ENCODE assay signal across 9 cellular contexts in the genomic region with DNA sequence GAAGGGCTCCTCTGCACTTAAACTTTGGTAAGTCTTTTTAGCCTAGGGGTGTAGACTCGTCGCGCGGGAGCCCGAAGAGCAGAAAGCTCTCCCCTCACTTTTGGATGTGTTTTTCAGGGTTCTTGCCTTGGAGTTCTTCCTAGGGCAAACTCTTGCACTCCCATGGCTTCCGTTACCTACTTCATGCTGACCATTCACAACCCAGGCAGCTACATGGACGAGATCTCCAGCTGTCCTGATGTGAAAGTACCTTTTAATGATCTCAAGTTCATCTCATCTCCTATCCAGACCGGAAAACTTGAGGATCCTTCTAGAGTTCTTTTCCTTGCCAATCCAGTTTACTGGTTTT. TPM values are rescaled to one million over a fixed set of nuclear protein-coding genes. Genes with fewer than 3 reads are reported as not detected.
DNase-seq lines count a peak whose midpoint lies in the region; TF ChIP-seq lines count a peak whose summit lies in the region.
"Had no signal": no experiment of that assay in that cellular context is flagged by ENCODE, and none has a peak within 500 bp of the region (broad histone marks: within the 10 kb centered on the region; RNA-seq: fewer than 3 reads in every experiment).

No MANE protein-coding gene starts in this region.

- peaks cover 10% of the 10 kb centered on the region for H3K4me1 Mint-ChIP-seq in activated naive CD4-positive, alpha-beta T cell treated with anti-CD3 and anti-CD28 coated beads for 36 hours (ENCODE audit: low read depth)
- H3K4me1 Mint-ChIP-seq in activated naive CD8-positive, alpha-beta T cell (ENCODE audit: low read depth) = peaks cover 20% of the 10 kb centered on the region

- peaks cover 5% of the 10 kb centered on the region for H3K36me3 Mint-ChIP-seq in activated naive CD4-positive, alpha-beta T cell treated with anti-CD3 and anti-CD28 coated beads for 36 hours (ENCODE audit: low read depth)
- peaks cover 2% of the 10 kb centered on the region for H3K36me3 Mint-ChIP-seq in activated naive CD8-positive, alpha-beta T cell

- H3K4me3 ChIP-seq in tibial artery = peak overlapping the region; percentile 82 to 92

- no peak overlapping the region for H3K4me3 Mint-ChIP-seq in activated naive CD4-positive, alpha-beta T cell treated with anti-CD3 and anti-CD28 coated beads for 36 hours
- H3K4me3 Mint-ChIP-seq in activated naive CD8-positive, alpha-beta T cell = no peak overlapping the region
- H3K4me3 Mint-ChIP-seq: dendritic cell treated with granulocyte-macrophage colony-stimulating factor and Interleukin-4, amounts not matched to agents 40 ng/mL and 50 ng/mL, for 4 days had no signal

- CTCF ChIA-PET in activated naive CD4-positive, alpha-beta T cell treated with anti-CD3 and anti-CD28 coated beads for 36 hours (lab: Charles Lee) = interaction anchor here (0.5 to 2.8 kb wide), 4 partner anchors 10 to 96 kb away, joined by 3 to 9 read pairs (median 5); partner anchors contain the start of gene ZBTB6

- peaks cover 0 to 11% (median 6%) of the 10 kb centered on the region in 3 donors for H3K36me3 ChIP-seq in tibial artery

- no peaks in the 10 kb centered on the region for H3K27me3 ChIP-seq in tibial artery

- H3K9me3 Mint-ChIP-seq in activated naive CD4-positive, alpha-beta T cell treated with anti-CD3 and anti-CD28 coated beads for 36 hours = no peaks in the 10 kb centered on the region
- H3K9me3 Mint-ChIP-seq in activated naive CD8-positive, alpha-beta T cell (ENCODE audit: low read depth) = no peaks in the 10 kb centered on the region
- H3K9me3 Mint-ChIP-seq: dendritic cell treated with granulocyte-macrophage colony-stimulating factor and Interleukin-4, amounts not matched to agents 40 ng/mL and 50 ng/mL, for 4 days had no signal

- peaks cover 0 to 31% (median 25%) of the 10 kb centered on the region in 4 donors for H3K4me1 ChIP-seq in tibial artery

- no peak for TF ChIP-seq CTCF in tibial artery (IDR thresholded peaks at IDR 0.05)

- intact Hi-C loops in activated naive CD4-positive, alpha-beta T cell treated with anti-CD3 and anti-CD28 coated beads for 36 hours (cut with micrococcal nuclease) = loop anchor here (1.0 kb wide), 4 partner anchors 8 to 668 kb away; partner anchors contain the start of genes MRRF, RBM18, RC3H2 and ZBTB6
- intact Hi-C loops in tibial artery (cut with DNase I; ENCODE audit: low total_unique reads) = loop anchor here (10.0 kb wide), 1 partner anchor 63 kb away; no protein-coding TSS in a partner anchor

- H3K9me3 ChIP-seq in tibial artery = no peaks in the 10 kb centered on the region

- peak overlapping the region; percentile 84 for H3K27ac Mint-ChIP-seq in activated naive CD4-positive, alpha-beta T cell treated with anti-CD3 and anti-CD28 coated beads for 36 hours
- H3K27ac Mint-ChIP-seq in activated naive CD8-positive, alpha-beta T cell = peak overlapping the region; percentile 95
- H3K27ac Mint-ChIP-seq: dendritic cell treated with granulocyte-macrophage colony-stimulating factor and Interleukin-4, amounts not matched to agents 40 ng/mL and 50 ng/mL, for 4 days had no signal

- no peak for DNase-seq in activated naive CD4-positive, alpha-beta T cell treated with anti-CD3 and anti-CD28 coated beads for 36 hours
- no peak for DNase-seq in activated naive CD4-positive, alpha-beta T cell treated with Interleukin-2 at 50 U/mL for 16 hours
- DNase-seq in iris pigment epithelial cell (ENCODE audit: low read depth) (peak; percentile 55), tibial artery (no peak), NCI-H1436 treated with DMSO at 0.1 percent for 48 hours (lab: John Stamatoyannopoulos, UW) (no peak), OCI-M2 (lab: John Stamatoyannopoulos, UW; ENCODE audit: unreplicated experiment) (no peak)
- no peak for DNase-seq in effector CD8-positive, alpha-beta T cell (lab: John Stamatoyannopoulos, UW)

- H3K27me3 Mint-ChIP-seq in activated naive CD4-positive, alpha-beta T cell treated with anti-CD3 and anti-CD28 coated beads for 36 hours (ENCODE audit: low read depth) = no peaks in the 10 kb centered on the region
- no peaks in the 10 kb centered on the region for H3K27me3 Mint-ChIP-seq in activated naive CD8-positive, alpha-beta T cell
- H3K27me3 Mint-ChIP-seq: dendritic cell treated with granulocyte-macrophage colony-stimulating factor and Interleukin-4, amounts not matched to agents 40 ng/mL and 50 ng/mL, for 4 days had no signal

- peak overlapping the region; percentile 82 to 86 for H3K27ac ChIP-seq in tibial artery

RNA-seq across cellular contexts. Expression of gene ZBTB26, which starts 0.5 kb away (rescaled TPM):
- 1 to 10 TPM; 5.5 to 5.7 TPM for total RNA-seq in activated naive CD4-positive, alpha-beta T cell treated with anti-CD3 and anti-CD28 coated beads for 36 hours

RNA-seq across cellular contexts. Expression of gene RABGAP1, which starts 9.0 kb away (rescaled TPM):
- 10 to 100 TPM; 19.7 to 21.3 TPM for total RNA-seq in activated naive CD4-positive, alpha-beta T cell treated with anti-CD3 and anti-CD28 coated beads for 36 hours

RNA-seq across cellular contexts. Expression of gene ZBTB6, which starts 18.7 kb away (rescaled TPM):
- total RNA-seq in activated naive CD4-positive, alpha-beta T cell treated with anti-CD3 and anti-CD28 coated beads for 36 hours = 1 to 10 TPM; 7.7 to 8.0 TPM

RNA-seq across cellular contexts. Expression of gene RC3H2, which starts 26.7 kb away (rescaled TPM):
- total RNA-seq in activated naive CD4-positive, alpha-beta T cell treated with anti-CD3 and anti-CD28 coated beads for 36 hours = 10 to 100 TPM; 20.2 to 21.3 TPM
